1 cellular context compared by ENCODE assay signal in genomic region chr5:135566422-135567416, GRCh38.
TF ChIP-seq lines count a peak whose summit lies in the region.

No MANE protein-coding gene starts in this region.

TF ChIP-seq in HCT116, 20 proteins besides CTCF, POLR2A, EP300 and RAD21 (continued from another document):
- TF ChIP-seq REST (IDR thresholded peaks at IDR 0.05; ENCODE audit: low read depth): no peak
- TF ChIP-seq SRF (IDR thresholded peaks at IDR 0.05; ENCODE audit: low read depth): no peak
TF ChIP-seq in HCT116: peak in this region for 0.
